ENCODE assay signal across 23 cellular contexts in genomic region chr6:42084889-42085288, GRCh38. TPM values are rescaled to one million over a fixed set of nuclear protein-coding genes. Genes with fewer than 3 reads are reported as not detected.
A peak's percentile ranks its signal among the peaks of the same experiment; 100 is the strongest.
DNase-seq lines count a peak whose midpoint lies in the region; ATAC-seq and TF ChIP-seq lines count a peak whose summit lies in the region.
"Had no signal": no experiment of that assay in that cellular context is flagged by ENCODE, and none has a peak within 500 bp of the region (broad histone marks: within the 10 kb centered on the region; RNA-seq: fewer than 3 reads in every experiment).

No MANE protein-coding gene starts in this region.

- H3K4me3 ChIP-seq in left ventricle myocardium inferior: no peak overlapping the region
- no peak overlapping the region for H3K4me3 ChIP-seq in OCI-LY7 (ENCODE audit: low read depth, low read length, poor library complexity, severe bottlenecking)
- no peak overlapping the region for H3K4me3 ChIP-seq in mesenchymal stem cell (ENCODE audit: insufficient read depth in 1 of 2, low read depth in 1 of 2, low read length in 2 of 2)
- H3K4me3 ChIP-seq in CD8-positive, alpha-beta memory T cell (ENCODE audit: low read length): no peak overlapping the region
- H3K4me3 ChIP-seq: breast epithelium, esophagus muscularis mucosa, GM23248, mucosa of descending colon had no signal

- no peak overlapping the region for H3K18ac ChIP-seq in mesenchymal stem cell (ENCODE audit: low read depth in 1 of 2, low read length in 2 of 2)

- no peak overlapping the region for H3K23ac ChIP-seq in mesenchymal stem cell (ENCODE audit: low read length in 2 of 2)

- 86% methylated on average over 5 of the region's 5 CpGs for WGBS in mesenchymal stem cell

- TF ChIP-seq CTCF in left ventricle myocardium inferior (IDR thresholded peaks at IDR 0.05; ENCODE audit: borderline replicate concordance) (no peak), OCI-LY7 (conservative IDR thresholded peaks at IDR 0.05; ENCODE audit: low read length) (peak; percentile 44), type B pancreatic cell (conservative IDR thresholded peaks at IDR 0.05) (peak; percentile 24), CD14-positive monocyte (IDR thresholded peaks at IDR 0.05) (no peak)

- H3K36me3 Mint-ChIP-seq in type B pancreatic cell (no peaks in the 10 kb centered on the region), CD14-positive monocyte (peaks cover 38 to 42% of the 10 kb centered on the region in 2 donors)
- peaks cover 0 to 29% (median 12%) of the 10 kb centered on the region in 3 donors for H3K36me3 Mint-ChIP-seq in CD8-positive, alpha-beta memory T cell
- H3K36me3 Mint-ChIP-seq: activated naive CD8-positive, alpha-beta T cell treated with anti-CD3 and anti-CD28 coated beads, Interleukin-2, amount 10 ng/mL, durations not matched to agents 7 days and 5 days had no signal

- H2AFZ ChIP-seq in OCI-LY7 (ENCODE audit: low read length): no peak overlapping the region
- no peak overlapping the region for H2AFZ ChIP-seq in mesenchymal stem cell (ENCODE audit: low read depth, low read length)
- H2AFZ ChIP-seq: GM23248 had no signal

- H3K4me3 Mint-ChIP-seq in type B pancreatic cell (no peak overlapping the region), CD14-positive monocyte (no peak overlapping the region)
- H3K4me3 Mint-ChIP-seq in CD8-positive, alpha-beta memory T cell: no peak overlapping the region
- H3K4me3 Mint-ChIP-seq: activated naive CD8-positive, alpha-beta T cell treated with anti-CD3 and anti-CD28 coated beads, Interleukin-2, amount 10 ng/mL, durations not matched to agents 7 days and 5 days; activated T-helper 1 cell treated with anti-CD3 and anti-CD28 coated beads, Interleukin-12 subunit alpha, Interleukin-12 subunit beta, Interleukin-2, Interleukin-4 antibody, amounts not matched to agents 30 ng/mL and 10 ng/mL and 1 ng/mL, durations not matched to agents 14 hours and 24 hours and 36 hours; T-helper 17 cell had no signal

- H3K14ac ChIP-seq in mesenchymal stem cell (ENCODE audit: low read length in 2 of 2): no peak overlapping the region

- H3K4me1 Mint-ChIP-seq in type B pancreatic cell (ENCODE audit: unreplicated experiment) (peaks cover 4% of the 10 kb centered on the region), CD14-positive monocyte (peaks cover 12% of the 10 kb centered on the region)
- peaks cover 0 to 3% (median 0%) of the 10 kb centered on the region in 3 donors for H3K4me1 Mint-ChIP-seq in CD8-positive, alpha-beta memory T cell
- H3K4me1 Mint-ChIP-seq: activated naive CD8-positive, alpha-beta T cell treated with anti-CD3 and anti-CD28 coated beads, Interleukin-2, amount 10 ng/mL, durations not matched to agents 7 days and 5 days; T-helper 17 cell had no signal

- H3K9me2 ChIP-seq in OCI-LY7 (ENCODE audit: insufficient read depth, low read length): no peaks in the 10 kb centered on the region

- H2BK15ac ChIP-seq in mesenchymal stem cell (ENCODE audit: low read depth, poor library complexity, severe bottlenecking): no peak overlapping the region

- POLR2A ChIA-PET in OCI-LY7 (lab: Charles Lee): no interaction called here
- POLR2A ChIA-PET in CD8-positive, alpha-beta memory T cell (lab: Charles Lee): no interaction called here

- H3K9me3 Mint-ChIP-seq in type B pancreatic cell: no peaks in the 10 kb centered on the region
- no peaks in the 10 kb centered on the region for H3K9me3 Mint-ChIP-seq in CD14-positive monocyte
- H3K9me3 Mint-ChIP-seq in CD8-positive, alpha-beta memory T cell: no peaks in the 10 kb centered on the region
- H3K9me3 Mint-ChIP-seq: activated naive CD8-positive, alpha-beta T cell treated with anti-CD3 and anti-CD28 coated beads, Interleukin-2, amount 10 ng/mL, durations not matched to agents 7 days and 5 days; activated T-helper 1 cell treated with anti-CD3 and anti-CD28 coated beads, Interleukin-12 subunit alpha, Interleukin-12 subunit beta, Interleukin-2, Interleukin-4 antibody, amounts not matched to agents 30 ng/mL and 10 ng/mL and 1 ng/mL, durations not matched to agents 14 hours and 24 hours and 36 hours had no signal

- H2AK5ac ChIP-seq in mesenchymal stem cell (ENCODE audit: low read length, severe bottlenecking): no peak overlapping the region

- no peak overlapping the region for H4K8ac ChIP-seq in mesenchymal stem cell (ENCODE audit: low read length)

- H2BK120ac ChIP-seq in mesenchymal stem cell (ENCODE audit: low read depth, low read length): no peak overlapping the region

- no peak overlapping the region for H2BK12ac ChIP-seq in mesenchymal stem cell (ENCODE audit: low read length in 2 of 2)

- no peak for DNase-seq in left ventricle myocardium inferior
- DNase-seq in Right ventricle myocardium inferior (ENCODE audit: missing footprints): no peak
- DNase-seq in OCI-LY7 (ENCODE audit: low spot score): no peak
- DNase-seq in dermis blood vessel endothelial cell: peak; percentile 15
- no peak for DNase-seq in type B pancreatic cell (ENCODE audit: extremely low spot score, unreplicated experiment)
- no peak for DNase-seq in mesenchymal stem cell
- DNase-seq in CD14-positive monocyte (ENCODE audit: low spot score): no peak
- no peak for DNase-seq in CD8-positive, alpha-beta memory T cell
- DNase-seq: activated CD8-positive, alpha-beta memory T cell treated with anti-CD3 and anti-CD28 coated beads for 24 hours; activated naive CD8-positive, alpha-beta T cell treated with anti-CD3 and anti-CD28 coated beads, Interleukin-2, amount 10 ng/mL, durations not matched to agents 7 days and 5 days; Calu3; GM23248; mucosa of descending colon; NCI-H1417; retina; Right ventricle myocardium superior; T-helper 17 cell had no signal

- H3K27me3 Mint-ChIP-seq in type B pancreatic cell (no peaks in the 10 kb centered on the region), CD14-positive monocyte (ENCODE audit: low read depth in 3 of 3) (no peaks in the 10 kb centered on the region)
- no peaks in the 10 kb centered on the region for H3K27me3 Mint-ChIP-seq in CD8-positive, alpha-beta memory T cell
- H3K27me3 Mint-ChIP-seq: activated naive CD8-positive, alpha-beta T cell treated with anti-CD3 and anti-CD28 coated beads, Interleukin-2, amount 10 ng/mL, durations not matched to agents 7 days and 5 days; T-helper 17 cell had no signal

- BruUV-seq in OCI-LY7 (replicated peaks; lab: Mats Ljungman, UMichigan): no TSS peak

- no peak overlapping the region for H2BK5ac ChIP-seq in mesenchymal stem cell (ENCODE audit: low read depth, low read length, poor library complexity, severe bottlenecking)

- H3K9me3 ChIP-seq in left ventricle myocardium inferior (replicated peaks) (no peaks in the 10 kb centered on the region), OCI-LY7 (ENCODE audit: low read length) (no peaks in the 10 kb centered on the region), mesenchymal stem cell (ENCODE audit: control insufficient read depth, low read length) (no peaks in the 10 kb centered on the region)
- no peaks in the 10 kb centered on the region for H3K9me3 ChIP-seq in CD8-positive, alpha-beta memory T cell (ENCODE audit: low read length)
- H3K9me3 ChIP-seq: breast epithelium, esophagus muscularis mucosa, mucosa of descending colon, neutrophil had no signal

- H3K4me2 ChIP-seq in OCI-LY7 (ENCODE audit: low read length): no peak overlapping the region
- no peak overlapping the region for H3K4me2 ChIP-seq in mesenchymal stem cell (ENCODE audit: low read length, poor library complexity, severe bottlenecking)
- H3K4me2 ChIP-seq: KMS-11 had no signal

- no peak overlapping the region for H3K27ac Mint-ChIP-seq in type B pancreatic cell
- no peak overlapping the region for H3K27ac Mint-ChIP-seq in CD14-positive monocyte
- peak overlapping the region in 1 of 8 donors; percentile 21 for H3K27ac Mint-ChIP-seq in CD8-positive, alpha-beta memory T cell
- H3K27ac Mint-ChIP-seq: activated naive CD8-positive, alpha-beta T cell treated with anti-CD3 and anti-CD28 coated beads, Interleukin-2, amount 10 ng/mL, durations not matched to agents 7 days and 5 days; activated T-helper 1 cell treated with anti-CD3 and anti-CD28 coated beads, Interleukin-12 subunit alpha, Interleukin-12 subunit beta, Interleukin-2, Interleukin-4 antibody, amounts not matched to agents 30 ng/mL and 10 ng/mL and 1 ng/mL, durations not matched to agents 14 hours and 24 hours and 36 hours; T-helper 17 cell had no signal

- no peaks in the 10 kb centered on the region for H3K79me1 ChIP-seq in mesenchymal stem cell (replicated peaks; ENCODE audit: low read length, poor library complexity, severe bottlenecking)

- H3K27me3 ChIP-seq in left ventricle myocardium inferior (ENCODE audit: low read depth) (no peaks in the 10 kb centered on the region), mesenchymal stem cell (ENCODE audit: control insufficient read depth in 1 of 2, insufficient read depth in 1 of 2, low read length in 2 of 2) (no peaks in the 10 kb centered on the region)
- no peaks in the 10 kb centered on the region for H3K27me3 ChIP-seq in CD8-positive, alpha-beta memory T cell (ENCODE audit: insufficient read depth, low read length, poor library complexity, severe bottlenecking)
- H3K27me3 ChIP-seq: breast epithelium, esophagus muscularis mucosa, neutrophil had no signal

- CTCF ChIA-PET in OCI-LY7 (lab: Charles Lee; ENCODE audit: unreplicated experiment): no interaction called here
- CTCF ChIA-PET in CD8-positive, alpha-beta memory T cell (lab: Charles Lee): interaction anchor here (0.9 kb wide), 1 partner anchor 463 kb away, joined by 4 read pairs; no protein-coding TSS in a partner anchor

- no peaks in the 10 kb centered on the region for H3K79me2 ChIP-seq in OCI-LY7 (ENCODE audit: insufficient read depth, low read depth, low read length)

- H4K91ac ChIP-seq in mesenchymal stem cell (ENCODE audit: low read length): no peak overlapping the region

- H3K36me3 ChIP-seq in left ventricle myocardium inferior (peaks cover 18% of the 10 kb centered on the region), OCI-LY7 (ENCODE audit: insufficient read depth, low read length) (peaks cover 7% of the 10 kb centered on the region; the same call in 1 of the 2 replicates), mesenchymal stem cell (ENCODE audit: control insufficient read depth in 1 of 2, insufficient read depth in 2 of 2, low read depth in 1 of 2, low read length in 2 of 2) (peaks cover 5 to 15% of the 10 kb centered on the region in 2 experiments)
- peaks cover 3% of the 10 kb centered on the region for H3K36me3 ChIP-seq in CD8-positive, alpha-beta memory T cell (ENCODE audit: insufficient read depth, low read length)
- H3K36me3 ChIP-seq: breast epithelium had no signal

- H3K4me1 ChIP-seq in left ventricle myocardium inferior (peaks cover 53% of the 10 kb centered on the region), OCI-LY7 (ENCODE audit: insufficient read depth, low read length, poor library complexity, severe bottlenecking) (no peaks in the 10 kb centered on the region), mesenchymal stem cell (ENCODE audit: control insufficient read depth, insufficient read depth, low read depth, low read length) (peaks cover 7% of the 10 kb centered on the region)
- no peaks in the 10 kb centered on the region for H3K4me1 ChIP-seq in CD8-positive, alpha-beta memory T cell (ENCODE audit: insufficient read depth, low read length)
- H3K4me1 ChIP-seq: breast epithelium had no signal

- H3K4ac ChIP-seq in mesenchymal stem cell (ENCODE audit: low read depth in 1 of 2, low read length in 2 of 2): no peak overlapping the region

- intact Hi-C loops in left ventricle myocardium inferior (cut with micrococcal nuclease) (no loop called here), Right ventricle myocardium inferior (cut with DNase I) (no loop called here), OCI-LY7 (cut with micrococcal nuclease; ENCODE audit: unreplicated experiment) (no loop called here), CD14-positive monocyte (cut with micrococcal nuclease) (no loop called here)

- no peak overlapping the region for H3K9ac ChIP-seq in mesenchymal stem cell (ENCODE audit: low read length)
- H3K9ac ChIP-seq: GM23248, KMS-11 had no signal

- H4K20me1 ChIP-seq in OCI-LY7 (ENCODE audit: insufficient read depth, low read length): no peaks in the 10 kb centered on the region

- H3K27ac ChIP-seq in left ventricle myocardium inferior (replicated peaks): peak overlapping the region; percentile 87
- H3K27ac ChIP-seq in OCI-LY7 (ENCODE audit: low read depth, low read length, poor library complexity, severe bottlenecking): no peak overlapping the region
- H3K27ac ChIP-seq in mesenchymal stem cell (ENCODE audit: low read length, poor library complexity, severe bottlenecking): no peak overlapping the region
- H3K27ac ChIP-seq in CD8-positive, alpha-beta memory T cell (ENCODE audit: low read depth, low read length): no peak overlapping the region
- H3K27ac ChIP-seq: esophagus muscularis mucosa, GM23248, KMS-11, neutrophil had no signal

- no peak for ATAC-seq in Right ventricle myocardium inferior
- ATAC-seq: activated CD4-positive, CD25-positive, alpha-beta regulatory T cell treated with anti-CD3 and anti-CD28 coated beads, Interleukin-2, amount 50 U/mL, for 24 hours; mucosa of descending colon; T-helper 17 cell had no signal

RNA-seq across cellular contexts. Expression of gene TAF8, which starts 34.6 kb away (rescaled TPM):
- total RNA-seq in left ventricle myocardium inferior (28.5 TPM), Right ventricle myocardium inferior (31.5 TPM), OCI-LY7 (2022) (47.8 and 56.0 TPM in 2 replicates), dermis blood vessel endothelial cell (19.1 and 20.3 TPM in 2 replicates), type B pancreatic cell (ENCODE audit: low replicate concordance) (30.7 and 36.0 TPM in 2 replicates)
- 33.2 and 35.1 TPM in 2 replicates for total RNA-seq in OCI-LY7 (2014; rRNA removed; shearing (Covaris generic))
- polyA plus RNA-seq in mesenchymal stem cell (2013, experiment 1 of 2): 17.9 TPM
- 18.2 TPM for polyA plus RNA-seq in mesenchymal stem cell (2013, experiment 2 of 2)
- polyA plus RNA-seq in CD14-positive monocyte: 10 to 100 TPM; 13.1 to 16.6 TPM
- 10 to 100 TPM; 41.7 to 42.6 TPM for total RNA-seq in CD8-positive, alpha-beta memory T cell
- polyA plus RNA-seq in CD8-positive, alpha-beta memory T cell: 20.5 TPM

RNA-seq across cellular contexts. Expression of gene C6orf132, which starts 57.5 kb away (rescaled TPM):
- 1.4 TPM for total RNA-seq in left ventricle myocardium inferior
- 2.0 TPM for total RNA-seq in Right ventricle myocardium inferior
- total RNA-seq in OCI-LY7 (2014; rRNA removed; shearing (Covaris generic)): 0.03 TPM in 2 replicates
- not detected in 2 replicates for total RNA-seq in OCI-LY7 (2022)
- under 0.01 TPM in 1 of 2 replicates, not detected in the other for total RNA-seq in dermis blood vessel endothelial cell
- total RNA-seq in type B pancreatic cell (ENCODE audit: low replicate concordance): 22.9 and 56.4 TPM in 2 replicates
- 2.1 TPM for polyA plus RNA-seq in mesenchymal stem cell (2013, experiment 1 of 2)
- 2.2 TPM for polyA plus RNA-seq in mesenchymal stem cell (2013, experiment 2 of 2)
- not detected for polyA plus RNA-seq in CD14-positive monocyte
- under 1 TPM; 0.15 to 0.16 TPM for total RNA-seq in CD8-positive, alpha-beta memory T cell
- not detected for polyA plus RNA-seq in CD8-positive, alpha-beta memory T cell
- total RNA-seq: T-helper 17 cell had no signal

Comparison
In these comparisons a context has a peak if more than half of its experiments do, and no peak if none do; other contexts are left out.
1. CTCF ChIP-seq: peak in OCI-LY7 (single experiment) and type B pancreatic cell (single experiment); none in left ventricle myocardium inferior (single experiment) and CD14-positive monocyte (single experiment).